10 cellular contexts compared by ENCODE assay signal in genomic region chr22:46568102-46568809, GRCh38. TPM values are rescaled to one million over a fixed set of nuclear protein-coding genes. Genes with fewer than 3 reads are reported as not detected.
DNase-seq lines count a peak whose midpoint lies in the region; ATAC-seq, FAIRE-seq and TF ChIP-seq lines count a peak whose summit lies in the region.
"Had no signal": no experiment of that assay in that cellular context is flagged by ENCODE, and none has a peak within 500 bp of the region (broad histone marks: within the 10 kb centered on the region; RNA-seq: fewer than 3 reads in every experiment).

No MANE protein-coding gene starts in this region.

- peaks cover 5 to 17% of the 10 kb centered on the region in 2 donors for H3K36me3 Mint-ChIP-seq in activated naive CD4-positive, alpha-beta T cell treated with anti-CD3 and anti-CD28 coated beads, Interleukin-2, amount 50 U/mL, for 72 hours
- H3K36me3 Mint-ChIP-seq in activated naive CD4-positive, alpha-beta T cell treated with anti-CD3 and anti-CD28 coated beads for 36 hours (ENCODE audit: low read depth) = no peaks in the 10 kb centered on the region
- peaks cover 5% of the 10 kb centered on the region for H3K36me3 Mint-ChIP-seq in stimulated activated memory B cell treated with anti-CD40 and anti-IgM and Interleukin-4, amounts not matched to agents 10 μg/mL and 1 μg/mL and 100 μg/mL, for 72 hours

- H3K27me3 Mint-ChIP-seq in activated naive CD4-positive, alpha-beta T cell treated with anti-CD3 and anti-CD28 coated beads for 36 hours (ENCODE audit: low read depth) = no peaks in the 10 kb centered on the region
- H3K27me3 Mint-ChIP-seq in stimulated activated memory B cell treated with anti-CD40 and anti-IgM and Interleukin-4, amounts not matched to agents 10 μg/mL and 1 μg/mL and 100 μg/mL, for 72 hours = no peaks in the 10 kb centered on the region

- H3K27ac ChIP-seq in RWPE1 = peak overlapping the region; percentile 31

- ATAC-seq in activated naive CD4-positive, alpha-beta T cell treated with anti-CD3 and anti-CD28 coated beads, Interleukin-2, amount 50 U/mL, for 72 hours = peak; percentile 45 to 59
- ATAC-seq in stimulated activated memory B cell treated with anti-CD40 and anti-IgM and Interleukin-4, amounts not matched to agents 10 μg/mL and 1 μg/mL and 100 μg/mL, for 72 hours = no peak
- no peak for ATAC-seq in HG03095 (IDR thresholded peaks at IDR 0.05; ENCODE audit: unreplicated experiment)

- no peak overlapping the region for H3K4me3 ChIP-seq in epithelial cell of esophagus (ENCODE audit: low read length)

- H3K4me3 Mint-ChIP-seq in activated naive CD4-positive, alpha-beta T cell treated with anti-CD3 and anti-CD28 coated beads for 36 hours = no peak overlapping the region
- H3K4me3 Mint-ChIP-seq in stimulated activated memory B cell treated with anti-CD40 and anti-IgM and Interleukin-4, amounts not matched to agents 10 μg/mL and 1 μg/mL and 100 μg/mL, for 72 hours = no peak overlapping the region

- TF ChIP-seq CTCF in RWPE1 (conservative IDR thresholded peaks at IDR 0.05; ENCODE audit: low read depth) (no peak; the same call in 1 of the 2 replicates), epithelial cell of esophagus (IDR thresholded peaks at IDR 0.05; ENCODE audit: insufficient read depth, low read depth, low read length, missing control alignments) (peak; percentile 38)

- intact Hi-C loops in activated naive CD4-positive, alpha-beta T cell treated with anti-CD3 and anti-CD28 coated beads for 36 hours (cut with micrococcal nuclease) = no loop called here
- intact Hi-C loops in head of caudate nucleus (cut with DNase I) = no loop called here

- CTCF ChIA-PET in activated naive CD4-positive, alpha-beta T cell treated with anti-CD3 and anti-CD28 coated beads for 36 hours (lab: Charles Lee) = no interaction called here
- CTCF ChIA-PET in RWPE1 (lab: Yijun Ruan, JAX) = no interaction called here

- H3K27ac Mint-ChIP-seq in activated naive CD4-positive, alpha-beta T cell treated with anti-CD3 and anti-CD28 coated beads, Interleukin-2, amount 50 U/mL, for 72 hours = peak overlapping the region; percentile 4 to 50
- no peak overlapping the region for H3K27ac Mint-ChIP-seq in activated naive CD4-positive, alpha-beta T cell treated with anti-CD3 and anti-CD28 coated beads for 36 hours
- peak overlapping the region; percentile 13 for H3K27ac Mint-ChIP-seq in stimulated activated memory B cell treated with anti-CD40 and anti-IgM and Interleukin-4, amounts not matched to agents 10 μg/mL and 1 μg/mL and 100 μg/mL, for 72 hours

- POLR2A ChIA-PET in RWPE1 (lab: Yijun Ruan, JAX; ENCODE audit: low non-redundant PET) = no interaction called here

- peaks cover 6% of the 10 kb centered on the region for H3K4me1 Mint-ChIP-seq in activated naive CD4-positive, alpha-beta T cell treated with anti-CD3 and anti-CD28 coated beads for 36 hours (ENCODE audit: low read depth)
- peaks cover 21% of the 10 kb centered on the region for H3K4me1 Mint-ChIP-seq in stimulated activated memory B cell treated with anti-CD40 and anti-IgM and Interleukin-4, amounts not matched to agents 10 μg/mL and 1 μg/mL and 100 μg/mL, for 72 hours

- DNase-seq in activated naive CD4-positive, alpha-beta T cell treated with anti-CD3 and anti-CD28 coated beads, Interleukin-2, amount 50 U/mL, for 72 hours (ENCODE audit: low spot score in 2 of 2) = no peak
- DNase-seq in activated naive CD4-positive, alpha-beta T cell treated with anti-CD3 and anti-CD28 coated beads for 36 hours = no peak
- DNase-seq in RWPE1 (ENCODE audit: low spot score) = no peak
- no peak for DNase-seq in epithelial cell of esophagus (ENCODE audit: low read depth)
- no peak for DNase-seq in head of caudate nucleus
- no peak for DNase-seq in RCC 7860 (ENCODE audit: low spot score)
- DNase-seq: KG1, mammary epithelial cell had no signal

- peaks cover 12 to 26% of the 10 kb centered on the region in 2 donors for H3K9me3 Mint-ChIP-seq in activated naive CD4-positive, alpha-beta T cell treated with anti-CD3 and anti-CD28 coated beads, Interleukin-2, amount 50 U/mL, for 72 hours
- peaks cover 10% of the 10 kb centered on the region for H3K9me3 Mint-ChIP-seq in activated naive CD4-positive, alpha-beta T cell treated with anti-CD3 and anti-CD28 coated beads for 36 hours
- H3K9me3 Mint-ChIP-seq in stimulated activated memory B cell treated with anti-CD40 and anti-IgM and Interleukin-4, amounts not matched to agents 10 μg/mL and 1 μg/mL and 100 μg/mL, for 72 hours = peaks cover 12% of the 10 kb centered on the region

- FAIRE-seq in RCC 7860 (lab: Jason Lieb, UNC) = no peak

RNA-seq across cellular contexts. Expression of gene CELSR1, which starts 30.8 kb away (rescaled TPM):
- total RNA-seq in activated naive CD4-positive, alpha-beta T cell treated with anti-CD3 and anti-CD28 coated beads, Interleukin-2, amount 50 U/mL, for 72 hours = 1 to 10 TPM in 1 of 2 donors, under 1 TPM in 1; 0.54 to 1.1 TPM
- under 1 TPM; 0.17 to 0.25 TPM for total RNA-seq in activated naive CD4-positive, alpha-beta T cell treated with anti-CD3 and anti-CD28 coated beads for 36 hours

RNA-seq across cellular contexts. Expression of gene GRAMD4, which starts 51.9 kb away (rescaled TPM):
- total RNA-seq in activated naive CD4-positive, alpha-beta T cell treated with anti-CD3 and anti-CD28 coated beads, Interleukin-2, amount 50 U/mL, for 72 hours = 10 to 100 TPM; 33.8 to 42.4 TPM
- 10 to 100 TPM; 34.3 to 35.4 TPM for total RNA-seq in activated naive CD4-positive, alpha-beta T cell treated with anti-CD3 and anti-CD28 coated beads for 36 hours

Comparison
In these comparisons a context has a peak if more than half of its experiments do, and no peak if none do; other contexts are left out.
1. ATAC-seq: peak in activated naive CD4-positive, alpha-beta T cell treated with anti-CD3 and anti-CD28 coated beads, Interleukin-2, amount 50 U/mL, for 72 hours (2 of 2); none in stimulated activated memory B cell treated with anti-CD40 and anti-IgM and Interleukin-4, amounts not matched to agents 10 μg/mL and 1 μg/mL and 100 μg/mL, for 72 hours (single experiment) and HG03095 (single experiment).